2 cellular contexts compared by ENCODE assay signal in genomic region chr2:177174456-177174855, GRCh38.
TF ChIP-seq lines count a peak whose summit lies in the region.

No MANE protein-coding gene starts in this region.

TF ChIP-seq in HEK293, 187 proteins besides CTCF, POLR2A, EP300 and RAD21:
- no peak for TF ChIP-seq ZBTB1 (tag by site-specific recombination; IDR thresholded peaks at IDR 0.05)
- TF ChIP-seq ZNF335 (tag by site-specific recombination; conservative IDR thresholded peaks at IDR 0.05), result 0 out of 2 replicates have a peak, but pooled peaks have one; percentile 20

TF ChIP-seq in HepG2, 621 proteins besides CTCF, POLR2A, EP300 and RAD21:
- TF ChIP-seq PHF8 (CRISPR knock-in tag; IDR thresholded peaks at IDR 0.05) (no peak), SOX5 (CRISPR knock-in tag; IDR thresholded peaks at IDR 0.05; ENCODE audit: borderline replicate concordance) (no peak), BCL6 (CRISPR knock-in tag; IDR thresholded peaks at IDR 0.05) (peak; percentile 26; the same call in 1 of the 2 replicates)
TF ChIP-seq in HepG2: peak in this region for 1.
